Comparison of ENCODE assay signal across 1 cellular context in genomic region chr2:25954199-25954752, GRCh38.
TF ChIP-seq lines count a peak whose summit lies in the region.

No MANE protein-coding gene starts in this region.

TF ChIP-seq in HepG2, 621 proteins besides CTCF, POLR2A, EP300 and RAD21 (continued from another document and continues in another):
- TF ChIP-seq UBTF (CRISPR knock-in tag; IDR thresholded peaks at IDR 0.05) (peak; percentile 24; the same call in 1 of the 2 replicates), GTF2F1 (IDR thresholded peaks at IDR 0.05; ENCODE audit: low read length) (no peak), ETV6 (CRISPR knock-in tag; conservative IDR thresholded peaks at IDR 0.05) (0 out of 2 replicates have a peak, but pooled peaks have one; percentile 24), ZNF17 (CRISPR knock-in tag; IDR thresholded peaks at IDR 0.05) (no peak), ZNF124 (CRISPR knock-in tag; IDR thresholded peaks at IDR 0.05) (no peak), MTA3 (CRISPR knock-in tag; IDR thresholded peaks at IDR 0.05) (no peak), SRSF1 (optimal IDR thresholded peaks at IDR 0.05; ENCODE audit: low read depth, low read length) (no peak), ZNF281 (CRISPR knock-in tag; IDR thresholded peaks at IDR 0.05; ENCODE audit: borderline replicate concordance) (no peak), SAFB2 (CRISPR knock-in tag; IDR thresholded peaks at IDR 0.05; ENCODE audit: borderline replicate concordance, low read depth) (no peak), MYPOP (CRISPR knock-in tag; IDR thresholded peaks at IDR 0.05) (no peak), BCL6 (CRISPR knock-in tag; IDR thresholded peaks at IDR 0.05) (peak; percentile 28; the same call in 1 of the 2 replicates), ZNF672 (CRISPR knock-in tag; IDR thresholded peaks at IDR 0.05) (no peak), KDM4B (CRISPR knock-in tag; IDR thresholded peaks at IDR 0.05) (no peak), ZNF337 (CRISPR knock-in tag; IDR thresholded peaks at IDR 0.05; ENCODE audit: borderline replicate concordance, low read depth) (no peak), CBFB (CRISPR knock-in tag; IDR thresholded peaks at IDR 0.05) (no peak), CSRNP1 (CRISPR knock-in tag; IDR thresholded peaks at IDR 0.05) (no peak), ZMYM3 (CRISPR knock-in tag; IDR thresholded peaks at IDR 0.05) (0 out of 2 replicates have a peak, but pooled peaks have one; percentile 35), U2AF2 (IDR thresholded peaks at IDR 0.05; ENCODE audit: low read depth, low read length) (no peak), KLF9 (CRISPR knock-in tag; IDR thresholded peaks at IDR 0.05; ENCODE audit: low read depth) (no peak), XRCC5 (optimal IDR thresholded peaks at IDR 0.05; ENCODE audit: low read length) (peak; percentile 18), ZKSCAN5 (CRISPR knock-in tag; IDR thresholded peaks at IDR 0.05) (no peak), HDAC2 (CRISPR knock-in tag; IDR thresholded peaks at IDR 0.05) (0 out of 2 replicates have a peak, but pooled peaks have one; percentile 25), ATRX (CRISPR knock-in tag; IDR thresholded peaks at IDR 0.05; ENCODE audit: borderline replicate concordance) (no peak), HOXA7 (CRISPR knock-in tag; IDR thresholded peaks at IDR 0.05) (no peak), ZBTB7A (CRISPR knock-in tag; IDR thresholded peaks at IDR 0.05) (no peak), SAP130 (CRISPR knock-in tag; IDR thresholded peaks at IDR 0.05; ENCODE audit: low read depth) (peak; percentile 47), NBN (conservative IDR thresholded peaks at IDR 0.05) (no peak), TP53 (CRISPR knock-in tag; conservative IDR thresholded peaks at IDR 0.05) (no peak), KDM1A (CRISPR knock-in tag; IDR thresholded peaks at IDR 0.05) (no peak), NFYB (CRISPR knock-in tag; IDR thresholded peaks at IDR 0.05) (0 out of 2 replicates have a peak, but pooled peaks have one; percentile 43), RXRA (CRISPR knock-in tag; IDR thresholded peaks at IDR 0.05) (0 out of 2 replicates have a peak, but pooled peaks have one; percentile 15)
- TF ChIP-seq, protein P1, sequence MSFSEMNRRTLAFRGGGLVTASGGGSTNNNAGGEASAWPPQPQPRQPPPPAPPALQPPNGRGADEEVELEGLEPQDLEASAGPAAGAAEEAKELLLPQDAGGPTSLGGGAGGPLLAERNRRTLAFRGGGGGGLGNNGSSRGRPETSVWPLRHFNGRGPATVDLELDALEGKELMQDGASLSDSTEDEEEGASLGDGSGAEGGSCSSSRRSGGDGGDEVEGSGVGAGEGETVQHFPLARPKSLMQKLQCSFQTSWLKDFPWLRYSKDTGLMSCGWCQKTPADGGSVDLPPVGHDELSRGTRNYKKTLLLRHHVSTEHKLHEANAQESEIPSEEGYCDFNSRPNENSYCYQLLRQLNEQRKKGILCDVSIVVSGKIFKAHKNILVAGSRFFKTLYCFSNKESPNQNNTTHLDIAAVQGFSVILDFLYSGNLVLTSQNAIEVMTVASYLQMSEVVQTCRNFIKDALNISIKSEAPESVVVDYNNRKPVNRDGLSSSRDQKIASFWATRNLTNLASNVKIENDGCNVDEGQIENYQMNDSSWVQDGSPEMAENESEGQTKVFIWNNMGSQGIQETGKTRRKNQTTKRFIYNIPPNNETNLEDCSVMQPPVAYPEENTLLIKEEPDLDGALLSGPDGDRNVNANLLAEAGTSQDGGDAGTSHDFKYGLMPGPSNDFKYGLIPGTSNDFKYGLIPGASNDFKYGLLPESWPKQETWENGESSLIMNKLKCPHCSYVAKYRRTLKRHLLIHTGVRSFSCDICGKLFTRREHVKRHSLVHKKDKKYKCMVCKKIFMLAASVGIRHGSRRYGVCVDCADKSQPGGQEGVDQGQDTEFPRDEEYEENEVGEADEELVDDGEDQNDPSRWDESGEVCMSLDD (CRISPR knock-in tag; IDR thresholded peaks at IDR 0.05; ENCODE audit: borderline replicate concordance), result no peak
- TF ChIP-seq, protein P2, sequence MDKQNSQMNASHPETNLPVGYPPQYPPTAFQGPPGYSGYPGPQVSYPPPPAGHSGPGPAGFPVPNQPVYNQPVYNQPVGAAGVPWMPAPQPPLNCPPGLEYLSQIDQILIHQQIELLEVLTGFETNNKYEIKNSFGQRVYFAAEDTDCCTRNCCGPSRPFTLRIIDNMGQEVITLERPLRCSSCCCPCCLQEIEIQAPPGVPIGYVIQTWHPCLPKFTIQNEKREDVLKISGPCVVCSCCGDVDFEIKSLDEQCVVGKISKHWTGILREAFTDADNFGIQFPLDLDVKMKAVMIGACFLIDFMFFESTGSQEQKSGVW (CRISPR knock-in tag; IDR thresholded peaks at IDR 0.05; ENCODE audit: borderline replicate concordance), result no peak
- TF ChIP-seq, protein P3, sequence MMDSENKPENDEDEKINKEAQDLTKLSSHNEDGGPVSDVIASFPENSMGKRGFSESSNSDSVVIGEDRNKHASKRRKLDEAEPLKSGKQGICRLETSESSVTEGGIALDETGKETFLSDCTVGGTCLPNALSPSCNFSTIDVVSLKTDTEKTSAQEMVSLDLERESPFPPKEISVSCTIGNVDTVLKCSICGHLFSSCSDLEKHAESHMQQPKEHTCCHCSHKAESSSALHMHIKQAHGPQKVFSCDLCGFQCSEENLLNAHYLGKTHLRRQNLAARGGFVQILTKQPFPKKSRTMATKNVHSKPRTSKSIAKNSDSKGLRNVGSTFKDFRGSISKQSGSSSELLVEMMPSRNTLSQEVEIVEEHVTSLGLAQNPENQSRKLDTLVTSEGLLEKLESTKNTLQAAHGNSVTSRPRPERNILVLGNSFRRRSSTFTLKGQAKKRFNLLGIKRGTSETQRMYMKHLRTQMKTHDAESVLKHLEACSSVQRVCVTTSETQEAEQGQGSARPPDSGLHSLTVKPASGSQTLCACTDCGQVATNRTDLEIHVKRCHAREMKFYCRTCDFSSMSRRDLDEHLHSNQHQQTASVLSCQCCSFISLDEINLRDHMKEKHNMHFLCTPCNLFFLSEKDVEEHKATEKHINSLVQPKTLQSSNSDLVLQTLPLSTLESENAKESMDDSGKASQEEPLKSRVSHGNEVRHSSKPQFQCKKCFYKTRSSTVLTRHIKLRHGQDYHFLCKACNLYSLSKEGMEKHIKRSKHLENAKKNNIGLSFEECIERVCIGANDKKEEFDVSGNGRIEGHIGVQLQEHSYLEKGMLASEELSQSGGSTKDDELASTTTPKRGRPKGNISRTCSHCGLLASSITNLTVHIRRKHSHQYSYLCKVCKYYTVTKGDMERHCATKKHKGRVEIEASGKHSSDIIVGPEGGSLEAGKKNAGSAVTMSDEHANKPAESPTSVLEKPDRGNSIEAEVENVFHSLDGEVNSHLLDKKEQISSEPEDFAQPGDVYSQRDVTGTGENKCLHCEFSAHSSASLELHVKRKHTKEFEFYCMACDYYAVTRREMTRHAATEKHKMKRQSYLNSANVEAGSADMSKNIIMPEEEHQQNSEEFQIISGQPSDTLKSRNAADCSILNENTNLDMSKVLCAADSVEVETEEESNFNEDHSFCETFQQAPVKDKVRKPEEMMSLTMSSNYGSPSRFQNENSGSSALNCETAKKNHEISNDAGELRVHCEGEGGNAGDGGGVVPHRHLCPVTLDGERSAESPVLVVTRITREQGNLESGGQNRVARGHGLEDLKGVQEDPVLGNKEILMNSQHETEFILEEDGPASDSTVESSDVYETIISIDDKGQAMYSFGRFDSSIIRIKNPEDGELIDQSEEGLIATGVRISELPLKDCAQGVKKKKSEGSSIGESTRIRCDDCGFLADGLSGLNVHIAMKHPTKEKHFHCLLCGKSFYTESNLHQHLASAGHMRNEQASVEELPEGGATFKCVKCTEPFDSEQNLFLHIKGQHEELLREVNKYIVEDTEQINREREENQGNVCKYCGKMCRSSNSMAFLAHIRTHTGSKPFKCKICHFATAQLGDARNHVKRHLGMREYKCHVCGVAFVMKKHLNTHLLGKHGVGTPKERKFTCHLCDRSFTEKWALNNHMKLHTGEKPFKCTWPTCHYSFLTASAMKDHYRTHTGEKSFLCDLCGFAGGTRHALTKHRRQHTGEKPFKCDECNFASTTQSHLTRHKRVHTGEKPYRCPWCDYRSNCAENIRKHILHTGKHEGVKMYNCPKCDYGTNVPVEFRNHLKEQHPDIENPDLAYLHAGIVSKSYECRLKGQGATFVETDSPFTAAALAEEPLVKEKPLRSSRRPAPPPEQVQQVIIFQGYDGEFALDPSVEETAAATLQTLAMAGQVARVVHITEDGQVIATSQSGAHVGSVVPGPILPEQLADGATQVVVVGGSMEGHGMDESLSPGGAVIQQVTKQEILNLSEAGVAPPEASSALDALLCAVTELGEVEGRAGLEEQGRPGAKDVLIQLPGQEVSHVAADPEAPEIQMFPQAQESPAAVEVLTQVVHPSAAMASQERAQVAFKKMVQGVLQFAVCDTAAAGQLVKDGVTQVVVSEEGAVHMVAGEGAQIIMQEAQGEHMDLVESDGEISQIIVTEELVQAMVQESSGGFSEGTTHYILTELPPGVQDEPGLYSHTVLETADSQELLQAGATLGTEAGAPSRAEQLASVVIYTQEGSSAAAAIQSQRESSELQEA (CRISPR knock-in tag; IDR thresholded peaks at IDR 0.05; ENCODE audit: not compliant biosample characterization), result peak; percentile 32
- TF ChIP-seq, protein P4, sequence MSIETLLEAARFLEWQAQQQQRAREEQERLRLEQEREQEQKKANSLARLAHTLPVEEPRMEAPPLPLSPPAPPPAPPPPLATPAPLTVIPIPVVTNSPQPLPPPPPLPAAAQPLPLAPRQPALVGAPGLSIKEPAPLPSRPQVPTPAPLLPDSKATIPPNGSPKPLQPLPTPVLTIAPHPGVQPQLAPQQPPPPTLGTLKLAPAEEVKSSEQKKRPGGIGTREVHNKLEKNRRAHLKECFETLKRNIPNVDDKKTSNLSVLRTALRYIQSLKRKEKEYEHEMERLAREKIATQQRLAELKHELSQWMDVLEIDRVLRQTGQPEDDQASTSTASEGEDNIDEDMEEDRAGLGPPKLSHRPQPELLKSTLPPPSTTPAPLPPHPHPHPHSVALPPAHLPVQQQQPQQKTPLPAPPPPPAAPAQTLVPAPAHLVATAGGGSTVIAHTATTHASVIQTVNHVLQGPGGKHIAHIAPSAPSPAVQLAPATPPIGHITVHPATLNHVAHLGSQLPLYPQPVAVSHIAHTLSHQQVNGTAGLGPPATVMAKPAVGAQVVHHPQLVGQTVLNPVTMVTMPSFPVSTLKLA (IDR thresholded peaks at IDR 0.05), result no peak
- TF ChIP-seq, protein P5, sequence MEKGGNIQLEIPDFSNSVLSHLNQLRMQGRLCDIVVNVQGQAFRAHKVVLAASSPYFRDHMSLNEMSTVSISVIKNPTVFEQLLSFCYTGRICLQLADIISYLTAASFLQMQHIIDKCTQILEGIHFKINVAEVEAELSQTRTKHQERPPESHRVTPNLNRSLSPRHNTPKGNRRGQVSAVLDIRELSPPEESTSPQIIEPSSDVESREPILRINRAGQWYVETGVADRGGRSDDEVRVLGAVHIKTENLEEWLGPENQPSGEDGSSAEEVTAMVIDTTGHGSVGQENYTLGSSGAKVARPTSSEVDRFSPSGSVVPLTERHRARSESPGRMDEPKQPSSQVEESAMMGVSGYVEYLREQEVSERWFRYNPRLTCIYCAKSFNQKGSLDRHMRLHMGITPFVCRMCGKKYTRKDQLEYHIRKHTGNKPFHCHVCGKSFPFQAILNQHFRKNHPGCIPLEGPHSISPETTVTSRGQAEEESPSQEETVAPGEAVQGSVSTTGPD (CRISPR knock-in tag; IDR thresholded peaks at IDR 0.05), result 0 out of 2 replicates have a peak, but pooled peaks have one; percentile 56
